Comparison of ENCODE assay signal across 8 cellular contexts in genomic region chr5:76249601-76250000, GRCh38.
"Had no signal": no experiment of that assay in that cellular context is flagged by ENCODE, and none has a peak within 500 bp of the region (broad histone marks: within the 10 kb centered on the region; RNA-seq: fewer than 3 reads in every experiment).

No MANE protein-coding gene starts in this region.

- H3K36me3 Mint-ChIP-seq: IgD-negative memory B cell had no signal

- DNase-seq: GM23248, GOT3, H7, HFFc6, KBM-7 had no signal

- H3K4me3 Mint-ChIP-seq: HFFc6, IgD-negative memory B cell had no signal

- ATAC-seq: HCT116, HepG2 had no signal

- H3K9me3 Mint-ChIP-seq: HFFc6, IgD-negative memory B cell had no signal

- H3K27ac Mint-ChIP-seq: HFFc6, IgD-negative memory B cell had no signal

- H3K4me1 Mint-ChIP-seq: IgD-negative memory B cell had no signal

- FAIRE-seq: HepG2 had no signal
